ENCODE assay signal across 1 cellular context in genomic region chr11:78290293-78291176, GRCh38.
TF ChIP-seq lines count a peak whose summit lies in the region.

No MANE protein-coding gene starts in this region.

TF ChIP-seq in HepG2, 621 proteins besides CTCF, POLR2A, EP300 and RAD21 (continued from another document and continues in another):
- peak; percentile 99 for TF ChIP-seq ATF2 (CRISPR knock-in tag; IDR thresholded peaks at IDR 0.05)
- TF ChIP-seq PCBP2 (optimal IDR thresholded peaks at IDR 0.05; ENCODE audit: low read depth, low read length, poor library complexity, severe bottlenecking): no peak
- TF ChIP-seq TCF7L2 (IDR thresholded peaks at IDR 0.05; ENCODE audit: low read depth, low read length): no peak
- no peak for TF ChIP-seq ZNF496 (CRISPR knock-in tag; IDR thresholded peaks at IDR 0.05; ENCODE audit: insufficient replicate concordance)
- TF ChIP-seq ZNF784 (CRISPR knock-in tag; IDR thresholded peaks at IDR 0.05; ENCODE audit: borderline replicate concordance): 0 out of 2 replicates have a peak, but pooled peaks have one; percentile 50
- no peak for TF ChIP-seq MED8 (CRISPR knock-in tag; IDR thresholded peaks at IDR 0.05; ENCODE audit: insufficient replicate concordance)
- TF ChIP-seq ZSCAN20 (CRISPR knock-in tag; IDR thresholded peaks at IDR 0.05; ENCODE audit: borderline replicate concordance): no peak
- no peak for TF ChIP-seq STAT6 (CRISPR knock-in tag; IDR thresholded peaks at IDR 0.05; ENCODE audit: borderline replicate concordance)
- TF ChIP-seq TRIM24 (CRISPR knock-in tag; IDR thresholded peaks at IDR 0.05): peak; percentile 99
- TF ChIP-seq, protein P1, sequence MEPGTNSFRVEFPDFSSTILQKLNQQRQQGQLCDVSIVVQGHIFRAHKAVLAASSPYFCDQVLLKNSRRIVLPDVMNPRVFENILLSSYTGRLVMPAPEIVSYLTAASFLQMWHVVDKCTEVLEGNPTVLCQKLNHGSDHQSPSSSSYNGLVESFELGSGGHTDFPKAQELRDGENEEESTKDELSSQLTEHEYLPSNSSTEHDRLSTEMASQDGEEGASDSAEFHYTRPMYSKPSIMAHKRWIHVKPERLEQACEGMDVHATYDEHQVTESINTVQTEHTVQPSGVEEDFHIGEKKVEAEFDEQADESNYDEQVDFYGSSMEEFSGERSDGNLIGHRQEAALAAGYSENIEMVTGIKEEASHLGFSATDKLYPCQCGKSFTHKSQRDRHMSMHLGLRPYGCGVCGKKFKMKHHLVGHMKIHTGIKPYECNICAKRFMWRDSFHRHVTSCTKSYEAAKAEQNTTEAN (CRISPR knock-in tag; conservative IDR thresholded peaks at IDR 0.05): no peak; the same call in 1 of the 2 replicates
- 0 out of 2 replicates have a peak, but pooled peaks have one; percentile 17 for TF ChIP-seq ZNF121 (CRISPR knock-in tag; IDR thresholded peaks at IDR 0.05)
- no peak for TF ChIP-seq ZEB1 (IDR thresholded peaks at IDR 0.05; ENCODE audit: insufficient replicate concordance, low read depth)
- TF ChIP-seq ELF1 (CRISPR knock-in tag; IDR thresholded peaks at IDR 0.05): peak; percentile 62
- TF ChIP-seq ZNF776 (CRISPR knock-in tag; IDR thresholded peaks at IDR 0.05): no peak
- TF ChIP-seq PRPF4 (IDR thresholded peaks at IDR 0.05; ENCODE audit: low read depth, low read length, poor library complexity, severe bottlenecking): no peak
- no peak for TF ChIP-seq TAF15 (IDR thresholded peaks at IDR 0.05; ENCODE audit: low read depth, low read length, poor library complexity, severe bottlenecking)
- TF ChIP-seq, protein P2, sequence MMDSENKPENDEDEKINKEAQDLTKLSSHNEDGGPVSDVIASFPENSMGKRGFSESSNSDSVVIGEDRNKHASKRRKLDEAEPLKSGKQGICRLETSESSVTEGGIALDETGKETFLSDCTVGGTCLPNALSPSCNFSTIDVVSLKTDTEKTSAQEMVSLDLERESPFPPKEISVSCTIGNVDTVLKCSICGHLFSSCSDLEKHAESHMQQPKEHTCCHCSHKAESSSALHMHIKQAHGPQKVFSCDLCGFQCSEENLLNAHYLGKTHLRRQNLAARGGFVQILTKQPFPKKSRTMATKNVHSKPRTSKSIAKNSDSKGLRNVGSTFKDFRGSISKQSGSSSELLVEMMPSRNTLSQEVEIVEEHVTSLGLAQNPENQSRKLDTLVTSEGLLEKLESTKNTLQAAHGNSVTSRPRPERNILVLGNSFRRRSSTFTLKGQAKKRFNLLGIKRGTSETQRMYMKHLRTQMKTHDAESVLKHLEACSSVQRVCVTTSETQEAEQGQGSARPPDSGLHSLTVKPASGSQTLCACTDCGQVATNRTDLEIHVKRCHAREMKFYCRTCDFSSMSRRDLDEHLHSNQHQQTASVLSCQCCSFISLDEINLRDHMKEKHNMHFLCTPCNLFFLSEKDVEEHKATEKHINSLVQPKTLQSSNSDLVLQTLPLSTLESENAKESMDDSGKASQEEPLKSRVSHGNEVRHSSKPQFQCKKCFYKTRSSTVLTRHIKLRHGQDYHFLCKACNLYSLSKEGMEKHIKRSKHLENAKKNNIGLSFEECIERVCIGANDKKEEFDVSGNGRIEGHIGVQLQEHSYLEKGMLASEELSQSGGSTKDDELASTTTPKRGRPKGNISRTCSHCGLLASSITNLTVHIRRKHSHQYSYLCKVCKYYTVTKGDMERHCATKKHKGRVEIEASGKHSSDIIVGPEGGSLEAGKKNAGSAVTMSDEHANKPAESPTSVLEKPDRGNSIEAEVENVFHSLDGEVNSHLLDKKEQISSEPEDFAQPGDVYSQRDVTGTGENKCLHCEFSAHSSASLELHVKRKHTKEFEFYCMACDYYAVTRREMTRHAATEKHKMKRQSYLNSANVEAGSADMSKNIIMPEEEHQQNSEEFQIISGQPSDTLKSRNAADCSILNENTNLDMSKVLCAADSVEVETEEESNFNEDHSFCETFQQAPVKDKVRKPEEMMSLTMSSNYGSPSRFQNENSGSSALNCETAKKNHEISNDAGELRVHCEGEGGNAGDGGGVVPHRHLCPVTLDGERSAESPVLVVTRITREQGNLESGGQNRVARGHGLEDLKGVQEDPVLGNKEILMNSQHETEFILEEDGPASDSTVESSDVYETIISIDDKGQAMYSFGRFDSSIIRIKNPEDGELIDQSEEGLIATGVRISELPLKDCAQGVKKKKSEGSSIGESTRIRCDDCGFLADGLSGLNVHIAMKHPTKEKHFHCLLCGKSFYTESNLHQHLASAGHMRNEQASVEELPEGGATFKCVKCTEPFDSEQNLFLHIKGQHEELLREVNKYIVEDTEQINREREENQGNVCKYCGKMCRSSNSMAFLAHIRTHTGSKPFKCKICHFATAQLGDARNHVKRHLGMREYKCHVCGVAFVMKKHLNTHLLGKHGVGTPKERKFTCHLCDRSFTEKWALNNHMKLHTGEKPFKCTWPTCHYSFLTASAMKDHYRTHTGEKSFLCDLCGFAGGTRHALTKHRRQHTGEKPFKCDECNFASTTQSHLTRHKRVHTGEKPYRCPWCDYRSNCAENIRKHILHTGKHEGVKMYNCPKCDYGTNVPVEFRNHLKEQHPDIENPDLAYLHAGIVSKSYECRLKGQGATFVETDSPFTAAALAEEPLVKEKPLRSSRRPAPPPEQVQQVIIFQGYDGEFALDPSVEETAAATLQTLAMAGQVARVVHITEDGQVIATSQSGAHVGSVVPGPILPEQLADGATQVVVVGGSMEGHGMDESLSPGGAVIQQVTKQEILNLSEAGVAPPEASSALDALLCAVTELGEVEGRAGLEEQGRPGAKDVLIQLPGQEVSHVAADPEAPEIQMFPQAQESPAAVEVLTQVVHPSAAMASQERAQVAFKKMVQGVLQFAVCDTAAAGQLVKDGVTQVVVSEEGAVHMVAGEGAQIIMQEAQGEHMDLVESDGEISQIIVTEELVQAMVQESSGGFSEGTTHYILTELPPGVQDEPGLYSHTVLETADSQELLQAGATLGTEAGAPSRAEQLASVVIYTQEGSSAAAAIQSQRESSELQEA (CRISPR knock-in tag; IDR thresholded peaks at IDR 0.05; ENCODE audit: not compliant biosample characterization): no peak
- TF ChIP-seq, protein P3, sequence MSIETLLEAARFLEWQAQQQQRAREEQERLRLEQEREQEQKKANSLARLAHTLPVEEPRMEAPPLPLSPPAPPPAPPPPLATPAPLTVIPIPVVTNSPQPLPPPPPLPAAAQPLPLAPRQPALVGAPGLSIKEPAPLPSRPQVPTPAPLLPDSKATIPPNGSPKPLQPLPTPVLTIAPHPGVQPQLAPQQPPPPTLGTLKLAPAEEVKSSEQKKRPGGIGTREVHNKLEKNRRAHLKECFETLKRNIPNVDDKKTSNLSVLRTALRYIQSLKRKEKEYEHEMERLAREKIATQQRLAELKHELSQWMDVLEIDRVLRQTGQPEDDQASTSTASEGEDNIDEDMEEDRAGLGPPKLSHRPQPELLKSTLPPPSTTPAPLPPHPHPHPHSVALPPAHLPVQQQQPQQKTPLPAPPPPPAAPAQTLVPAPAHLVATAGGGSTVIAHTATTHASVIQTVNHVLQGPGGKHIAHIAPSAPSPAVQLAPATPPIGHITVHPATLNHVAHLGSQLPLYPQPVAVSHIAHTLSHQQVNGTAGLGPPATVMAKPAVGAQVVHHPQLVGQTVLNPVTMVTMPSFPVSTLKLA (IDR thresholded peaks at IDR 0.05): no peak; the same call in 1 of the 2 replicates
- no peak for TF ChIP-seq ZNF256 (CRISPR knock-in tag; conservative IDR thresholded peaks at IDR 0.05)
- TF ChIP-seq ZNF331 (CRISPR knock-in tag; IDR thresholded peaks at IDR 0.05): peak; percentile 98
- TF ChIP-seq SPEN (CRISPR knock-in tag; IDR thresholded peaks at IDR 0.05; ENCODE audit: low read depth): peak; percentile 54; the same call in 1 of the 2 replicates
- TF ChIP-seq, protein P4, sequence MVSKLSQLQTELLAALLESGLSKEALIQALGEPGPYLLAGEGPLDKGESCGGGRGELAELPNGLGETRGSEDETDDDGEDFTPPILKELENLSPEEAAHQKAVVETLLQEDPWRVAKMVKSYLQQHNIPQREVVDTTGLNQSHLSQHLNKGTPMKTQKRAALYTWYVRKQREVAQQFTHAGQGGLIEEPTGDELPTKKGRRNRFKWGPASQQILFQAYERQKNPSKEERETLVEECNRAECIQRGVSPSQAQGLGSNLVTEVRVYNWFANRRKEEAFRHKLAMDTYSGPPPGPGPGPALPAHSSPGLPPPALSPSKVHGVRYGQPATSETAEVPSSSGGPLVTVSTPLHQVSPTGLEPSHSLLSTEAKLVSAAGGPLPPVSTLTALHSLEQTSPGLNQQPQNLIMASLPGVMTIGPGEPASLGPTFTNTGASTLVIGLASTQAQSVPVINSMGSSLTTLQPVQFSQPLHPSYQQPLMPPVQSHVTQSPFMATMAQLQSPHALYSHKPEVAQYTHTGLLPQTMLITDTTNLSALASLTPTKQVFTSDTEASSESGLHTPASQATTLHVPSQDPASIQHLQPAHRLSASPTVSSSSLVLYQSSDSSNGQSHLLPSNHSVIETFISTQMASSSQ (IDR thresholded peaks at IDR 0.05; ENCODE audit: low read depth): peak; percentile 73
- TF ChIP-seq, protein P4 (CRISPR knock-in tag; IDR thresholded peaks at IDR 0.05; ENCODE audit: borderline replicate concordance): peak; percentile 86; the same call in 1 of the 2 replicates
- TF ChIP-seq KAT7 (CRISPR knock-in tag; IDR thresholded peaks at IDR 0.05; ENCODE audit: borderline replicate concordance): peak; percentile 92
- TF ChIP-seq ZNF530 (CRISPR knock-in tag; IDR thresholded peaks at IDR 0.05; ENCODE audit: low read depth): no peak
- no peak for TF ChIP-seq BCLAF1 (IDR thresholded peaks at IDR 0.05)
